Comparison of ENCODE assay signal across 17 cellular contexts in the genomic region with DNA sequence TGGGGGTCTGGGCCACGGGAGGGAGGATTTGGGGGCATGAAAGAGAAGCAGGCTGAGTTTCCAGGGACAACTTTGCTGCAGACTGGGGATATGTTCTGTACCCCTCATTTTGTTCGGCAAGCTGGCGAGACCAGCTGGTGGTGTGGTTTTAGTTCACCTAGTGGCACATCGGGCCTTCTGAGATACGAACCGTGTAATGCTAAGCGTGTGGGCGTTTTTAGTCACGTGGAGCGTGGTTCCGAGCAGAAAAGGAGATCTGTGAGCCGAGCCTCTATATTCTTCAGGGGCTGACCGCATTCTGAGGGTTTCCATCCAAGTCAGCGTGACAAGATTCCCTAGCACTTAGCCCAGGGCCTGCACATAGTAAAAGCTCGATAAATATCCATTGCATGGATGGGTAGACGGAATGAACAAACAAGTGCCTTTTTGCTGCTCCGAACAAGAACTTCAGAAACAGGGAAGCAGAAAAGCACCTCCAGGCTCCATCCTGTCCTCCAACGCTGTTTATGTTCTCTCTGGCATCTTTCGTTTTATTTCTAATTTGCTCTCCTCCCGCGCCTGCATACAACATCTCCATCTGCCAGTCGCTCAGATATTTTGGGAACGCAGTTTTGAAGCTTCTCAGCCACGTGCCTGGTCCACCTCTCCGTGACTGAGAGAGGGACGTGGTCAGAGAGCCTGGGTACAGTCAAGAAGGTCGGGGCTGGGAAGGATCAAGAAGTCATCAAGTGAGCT.
"Had no signal": no experiment of that assay in that cellular context is flagged by ENCODE, and none has a peak within 500 bp of the region (broad histone marks: within the 10 kb centered on the region; RNA-seq: fewer than 3 reads in every experiment).

No MANE protein-coding gene starts in this region.

- H3K27ac ChIP-seq: adrenal gland, cardiac muscle cell, colonic mucosa, neutrophil, right atrium auricular region had no signal

- H3K9me3 Mint-ChIP-seq: activated CD8-positive, alpha-beta T cell treated with anti-CD3 and anti-CD28 coated beads for 36 hours; activated naive CD4-positive, alpha-beta T cell treated with anti-CD3 and anti-CD28 coated beads, Interleukin-2, amount 50 U/mL, for 24 hours; activated T-cell treated with anti-CD3 and anti-CD28 coated beads, Interleukin-2, amount 50 U/mL, for 4 hours; stimulated activated naive CD8-positive, alpha-beta T cell treated with anti-CD3 and anti-CD28 coated beads, Interleukin-15, amount 100 ng/mL, for 72 hours; type B pancreatic cell; WTC11 had no signal

- H3K4me1 Mint-ChIP-seq: stimulated activated naive CD8-positive, alpha-beta T cell treated with anti-CD3 and anti-CD28 coated beads, Interleukin-15, amount 100 ng/mL, for 72 hours had no signal

- H3K36me3 ChIP-seq: adrenal gland, cardiac muscle cell, colonic mucosa, neutrophil, right atrium auricular region had no signal

- H3K27ac Mint-ChIP-seq: activated CD8-positive, alpha-beta T cell treated with anti-CD3 and anti-CD28 coated beads for 36 hours; activated naive CD4-positive, alpha-beta T cell treated with anti-CD3 and anti-CD28 coated beads, Interleukin-2, amount 50 U/mL, for 24 hours; stimulated activated naive CD8-positive, alpha-beta T cell treated with anti-CD3 and anti-CD28 coated beads, Interleukin-15, amount 100 ng/mL, for 72 hours; T-helper 17 cell; type B pancreatic cell; WTC11 had no signal

- H3K4me1 ChIP-seq: colonic mucosa had no signal

- H3K9me3 ChIP-seq: adrenal gland, colonic mucosa, neutrophil, right atrium auricular region had no signal

- H3K27me3 ChIP-seq: adrenal gland, colonic mucosa, right atrium auricular region had no signal

- H3K4me3 ChIP-seq: adrenal gland, cardiac muscle cell, colonic mucosa, lung, right atrium auricular region, smooth muscle cell had no signal

- DNase-seq: activated CD4-positive, alpha-beta T cell treated with anti-CD3 and anti-CD28 coated beads for 48 hours; activated CD8-positive, alpha-beta T cell treated with anti-CD3 and anti-CD28 coated beads for 36 hours; activated effector memory CD4-positive, alpha-beta T cell treated with Interleukin-2 at 50 U/mL for 16 hours; activated T-cell treated with anti-CD3 and anti-CD28 coated beads, Interleukin-2, amount 50 U/mL, for 4 hours; adrenal gland; colonic mucosa; stimulated activated naive CD8-positive, alpha-beta T cell treated with anti-CD3 and anti-CD28 coated beads, Interleukin-15, amount 100 ng/mL, for 72 hours; T-helper 17 cell had no signal

- H3K36me3 Mint-ChIP-seq: activated naive CD4-positive, alpha-beta T cell treated with anti-CD3 and anti-CD28 coated beads, Interleukin-2, amount 50 U/mL, for 24 hours; type B pancreatic cell; WTC11 had no signal

- H3K4me3 Mint-ChIP-seq: activated CD8-positive, alpha-beta T cell treated with anti-CD3 and anti-CD28 coated beads for 36 hours; activated naive CD4-positive, alpha-beta T cell treated with anti-CD3 and anti-CD28 coated beads, Interleukin-2, amount 50 U/mL, for 24 hours; activated T-cell treated with anti-CD3 and anti-CD28 coated beads, Interleukin-2, amount 50 U/mL, for 4 hours; stimulated activated naive CD8-positive, alpha-beta T cell treated with anti-CD3 and anti-CD28 coated beads, Interleukin-15, amount 100 ng/mL, for 72 hours; T-helper 17 cell; WTC11 had no signal

- ATAC-seq: activated CD8-positive, alpha-beta T cell treated with anti-CD3 and anti-CD28 coated beads for 36 hours; activated T-cell treated with anti-CD3 and anti-CD28 coated beads, Interleukin-2, amount 50 U/mL, for 4 hours; esophagus mucosa; stimulated activated naive CD8-positive, alpha-beta T cell treated with anti-CD3 and anti-CD28 coated beads, Interleukin-15, amount 100 ng/mL, for 72 hours; T-helper 17 cell; WTC11 had no signal

- H3K4me2 ChIP-seq: smooth muscle cell had no signal
